ENCODE assay signal across 12 cellular contexts in the genomic region with DNA sequence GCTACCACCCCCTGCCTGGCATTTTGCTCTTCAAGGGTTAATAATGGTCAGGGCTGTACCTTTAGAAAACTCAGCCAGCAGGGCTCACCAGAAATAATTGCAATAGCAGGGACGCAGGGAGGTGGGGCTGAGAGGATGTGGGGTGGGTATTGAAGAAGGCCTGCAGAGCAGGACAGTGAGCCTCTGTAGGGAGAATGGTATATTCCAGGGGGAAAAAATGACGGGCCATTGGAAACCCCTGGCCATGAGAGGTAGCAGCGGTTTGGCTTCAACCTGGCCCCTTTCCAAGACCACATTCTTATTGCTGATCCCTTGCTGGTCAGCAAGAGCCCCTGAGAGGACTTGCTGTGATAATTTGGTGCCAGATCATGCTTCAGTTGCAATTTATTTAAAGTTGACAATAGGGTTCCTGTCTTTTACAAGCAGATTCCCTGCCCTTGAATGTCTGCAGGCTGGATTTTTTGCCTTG. TPM values are rescaled to one million over a fixed set of nuclear protein-coding genes. Genes with fewer than 3 reads are reported as not detected.
DNase-seq lines count a peak whose midpoint lies in the region; ATAC-seq and TF ChIP-seq lines count a peak whose summit lies in the region.
"Had no signal": no experiment of that assay in that cellular context is flagged by ENCODE, and none has a peak within 500 bp of the region (broad histone marks: within the 10 kb centered on the region; RNA-seq: fewer than 3 reads in every experiment).

No MANE protein-coding gene starts in this region.

- peaks cover 40% of the 10 kb centered on the region for H3K27me3 Mint-ChIP-seq in activated CD8-positive, alpha-beta memory T cell treated with anti-CD3 and anti-CD28 coated beads, Interleukin-2, amount 10 ng/mL, durations not matched to agents 7 days and 5 days

- no peak overlapping the region for H3K27ac Mint-ChIP-seq in activated CD8-positive, alpha-beta memory T cell treated with anti-CD3 and anti-CD28 coated beads, Interleukin-2, amount 10 ng/mL, durations not matched to agents 7 days and 5 days
- H3K27ac Mint-ChIP-seq: HFFc6 had no signal

- H3K4me3 Mint-ChIP-seq in activated CD8-positive, alpha-beta memory T cell treated with anti-CD3 and anti-CD28 coated beads, Interleukin-2, amount 10 ng/mL, durations not matched to agents 7 days and 5 days = no peak overlapping the region
- H3K4me3 Mint-ChIP-seq: HFFc6 had no signal

- peak; percentile 17 for DNase-seq in NCI-H1105 treated with DMSO at 0.1 percent for 48 hours (lab: John Stamatoyannopoulos, UW)
- DNase-seq in NCI-H1105 (lab: John Stamatoyannopoulos, UW) = no peak
- DNase-seq in NCI-H2196 (lab: John Stamatoyannopoulos, UW; ENCODE audit: unreplicated experiment) = peak; percentile 88
- DNase-seq in astrocyte of the hippocampus (ENCODE audit: low read depth, low spot score) = peak; percentile 79
- DNase-seq in renal cortical epithelial cell (ENCODE audit: low read depth) = peak; percentile 39
- DNase-seq in effector CD4-positive, alpha-beta T cell = no peak
- DNase-seq in activated CD8-positive, alpha-beta memory T cell treated with anti-CD3 and anti-CD28 coated beads, Interleukin-2, amount 10 ng/mL, durations not matched to agents 7 days and 5 days = no peak
- no peak for DNase-seq in GM10266 (ENCODE audit: extremely low spot score)
- DNase-seq: HFFc6, NCI-H526 treated with DMSO at 0.1 percent for 48 hours, stomach, T-helper 2 cell had no signal

- H3K36me3 Mint-ChIP-seq in activated CD8-positive, alpha-beta memory T cell treated with anti-CD3 and anti-CD28 coated beads, Interleukin-2, amount 10 ng/mL, durations not matched to agents 7 days and 5 days = no peaks in the 10 kb centered on the region

- CTCF ChIA-PET in activated CD8-positive, alpha-beta memory T cell treated with anti-CD3 and anti-CD28 coated beads, Interleukin-2, amount 10 ng/mL, durations not matched to agents 7 days and 5 days (lab: Charles Lee) = no interaction called here

- H3K4me1 Mint-ChIP-seq in activated CD8-positive, alpha-beta memory T cell treated with anti-CD3 and anti-CD28 coated beads, Interleukin-2, amount 10 ng/mL, durations not matched to agents 7 days and 5 days = peaks cover 1% of the 10 kb centered on the region

- TF ChIP-seq CTCF in GM10266 (IDR thresholded peaks at IDR 0.05; ENCODE audit: control insufficient read depth, insufficient read depth, low read depth, missing control alignments) = no peak

- ATAC-seq in activated CD8-positive, alpha-beta memory T cell treated with anti-CD3 and anti-CD28 coated beads, Interleukin-2, amount 10 ng/mL, durations not matched to agents 7 days and 5 days = no peak

- no peaks in the 10 kb centered on the region for H3K9me3 Mint-ChIP-seq in activated CD8-positive, alpha-beta memory T cell treated with anti-CD3 and anti-CD28 coated beads, Interleukin-2, amount 10 ng/mL, durations not matched to agents 7 days and 5 days (ENCODE audit: low read depth)
- H3K9me3 Mint-ChIP-seq: HFFc6 had no signal

RNA-seq across cellular contexts. Expression of a gene that starts 36.7 kb away (rescaled TPM):
- total RNA-seq in renal cortical epithelial cell = 624 and 687 TPM in 2 replicates
- total RNA-seq in activated CD8-positive, alpha-beta memory T cell treated with anti-CD3 and anti-CD28 coated beads, Interleukin-2, amount 10 ng/mL, durations not matched to agents 7 days and 5 days = 10 to 100 TPM; 62.0 to 89.8 TPM

Comparison
In these comparisons a context has a peak if more than half of its experiments do, and no peak if none do; other contexts are left out.
1. DNase-seq: peak in NCI-H1105 treated with DMSO at 0.1 percent for 48 hours (single experiment), NCI-H2196 (single experiment), astrocyte of the hippocampus (single experiment) and renal cortical epithelial cell (single experiment); none in NCI-H1105 (single experiment), effector CD4-positive, alpha-beta T cell (single experiment), activated CD8-positive, alpha-beta memory T cell treated with anti-CD3 and anti-CD28 coated beads, Interleukin-2, amount 10 ng/mL, durations not matched to agents 7 days and 5 days (single experiment) and GM10266 (single experiment).